12 cellular contexts compared by ENCODE assay signal in genomic region chr3:124552224-124552623, GRCh38.
DNase-seq lines count a peak whose midpoint lies in the region; ATAC-seq and TF ChIP-seq lines count a peak whose summit lies in the region.
"Had no signal": no experiment of that assay in that cellular context is flagged by ENCODE, and none has a peak within 500 bp of the region (broad histone marks: within the 10 kb centered on the region; RNA-seq: fewer than 3 reads in every experiment).

No MANE protein-coding gene starts in this region.

- H3K4me3 ChIP-seq in heart left ventricle (no peak overlapping the region), right cardiac atrium (ENCODE audit: low read length) (no peak overlapping the region), epithelial cell of proximal tubule (ENCODE audit: low read depth, low read length) (no peak overlapping the region), H7 (ENCODE audit: insufficient read depth, low read depth, low read length) (no peak overlapping the region)
- H3K4me3 ChIP-seq: GM23248 had no signal

- H3K4me1 ChIP-seq in heart left ventricle (peaks cover 0 to 24% (median 5%) of the 10 kb centered on the region in 12 donors), right cardiac atrium (ENCODE audit: control insufficient read depth, insufficient read depth, low read length) (peaks cover under 1% of the 10 kb centered on the region)

- DNase-seq in heart left ventricle (no peak), right cardiac atrium (no peak), NCI-H748 (lab: John Stamatoyannopoulos, UW; ENCODE audit: unreplicated experiment) (peak; percentile 87), epithelial cell of proximal tubule (ENCODE audit: low read depth) (peak; percentile 79), ureter (ENCODE audit: low spot score) (peak; percentile 53), H7 (no peak), NCI-H1930 (lab: John Stamatoyannopoulos, UW) (no peak)
- DNase-seq: effector memory CD8-positive, alpha-beta T cell; GM23248; head of caudate nucleus; NK-92 treated with Interleukin-12 subunit alpha and Interleukin-12 subunit beta, amount 100 ng/mL, for 24 hours had no signal

- intact Hi-C loops in heart left ventricle (cut with DNase I) (loop anchor here in 9 of 10 donors (5.0 to 10.0 kb wide), 5 partner anchors 60 to 537 kb away; no protein-coding TSS in a partner anchor), right cardiac atrium (cut with DNase I) (loop anchor here in 2 of 4 donors (5.0 to 10.0 kb wide), 2 partner anchors 60 to 197 kb away; no protein-coding TSS in a partner anchor)

- ATAC-seq in heart left ventricle (peak in 3 of 4 donors; percentile 7 to 60 (median 13)), right cardiac atrium (no peak), HG02798 (IDR thresholded peaks at IDR 0.05; ENCODE audit: poor library complexity, unreplicated experiment) (no peak)
- ATAC-seq: effector memory CD8-positive, alpha-beta T cell had no signal

- no peak for TF ChIP-seq POLR2A in heart left ventricle (IDR thresholded peaks at IDR 0.05)

- H3K27ac ChIP-seq in heart left ventricle (no peak overlapping the region), right cardiac atrium (ENCODE audit: low read length) (no peak overlapping the region)
- H3K27ac ChIP-seq: GM23248 had no signal

- no peak for TF ChIP-seq CTCF in heart left ventricle (IDR thresholded peaks at IDR 0.05)
- TF ChIP-seq CTCF in epithelial cell of proximal tubule (conservative IDR thresholded peaks at IDR 0.05; ENCODE audit: low read depth, low read length): no peak

- H3K9me3 ChIP-seq in heart left ventricle (peaks cover 0 to 4% (median 0%) of the 10 kb centered on the region in 12 donors), right cardiac atrium (ENCODE audit: control insufficient read depth, low read length) (no peaks in the 10 kb centered on the region)

- H3K27me3 ChIP-seq in heart left ventricle (no peaks in the 10 kb centered on the region), right cardiac atrium (ENCODE audit: control insufficient read depth, insufficient read depth) (no peaks in the 10 kb centered on the region), H7 (ENCODE audit: control insufficient read depth, insufficient read depth, low read length) (no peaks in the 10 kb centered on the region)

- 41 to 70% (median 47%) methylated on average over 5 of the region's 5 CpGs for WGBS in heart left ventricle, 4 donors
- 54% methylated on average over 5 of the region's 5 CpGs for WGBS in right cardiac atrium

- no peaks in the 10 kb centered on the region for H3K36me3 ChIP-seq in heart left ventricle
- H3K36me3 ChIP-seq in H7 (replicated peaks; ENCODE audit: control insufficient read depth, insufficient read depth, low read length): no peaks in the 10 kb centered on the region

Comparison
In these comparisons a context has a peak if more than half of its experiments do, and no peak if none do; other contexts are left out.
1. ATAC-seq: peak in heart left ventricle (3 of 4); none in right cardiac atrium (0 of 2) and HG02798 (single experiment).
2. DNase-seq: peak in NCI-H748 (single experiment), epithelial cell of proximal tubule (single experiment) and ureter (single experiment); none in heart left ventricle (0 of 5), right cardiac atrium (0 of 3), H7 (single experiment) and NCI-H1930 (0 of 2).